1 cellular context compared by ENCODE assay signal in genomic region chr12:65614259-65614658, GRCh38.
TF ChIP-seq lines count a peak whose summit lies in the region.

No MANE protein-coding gene starts in this region.

TF ChIP-seq in HEK293, 187 proteins besides CTCF, POLR2A, EP300 and RAD21 (continued from another document):
- TF ChIP-seq, protein P1, sequence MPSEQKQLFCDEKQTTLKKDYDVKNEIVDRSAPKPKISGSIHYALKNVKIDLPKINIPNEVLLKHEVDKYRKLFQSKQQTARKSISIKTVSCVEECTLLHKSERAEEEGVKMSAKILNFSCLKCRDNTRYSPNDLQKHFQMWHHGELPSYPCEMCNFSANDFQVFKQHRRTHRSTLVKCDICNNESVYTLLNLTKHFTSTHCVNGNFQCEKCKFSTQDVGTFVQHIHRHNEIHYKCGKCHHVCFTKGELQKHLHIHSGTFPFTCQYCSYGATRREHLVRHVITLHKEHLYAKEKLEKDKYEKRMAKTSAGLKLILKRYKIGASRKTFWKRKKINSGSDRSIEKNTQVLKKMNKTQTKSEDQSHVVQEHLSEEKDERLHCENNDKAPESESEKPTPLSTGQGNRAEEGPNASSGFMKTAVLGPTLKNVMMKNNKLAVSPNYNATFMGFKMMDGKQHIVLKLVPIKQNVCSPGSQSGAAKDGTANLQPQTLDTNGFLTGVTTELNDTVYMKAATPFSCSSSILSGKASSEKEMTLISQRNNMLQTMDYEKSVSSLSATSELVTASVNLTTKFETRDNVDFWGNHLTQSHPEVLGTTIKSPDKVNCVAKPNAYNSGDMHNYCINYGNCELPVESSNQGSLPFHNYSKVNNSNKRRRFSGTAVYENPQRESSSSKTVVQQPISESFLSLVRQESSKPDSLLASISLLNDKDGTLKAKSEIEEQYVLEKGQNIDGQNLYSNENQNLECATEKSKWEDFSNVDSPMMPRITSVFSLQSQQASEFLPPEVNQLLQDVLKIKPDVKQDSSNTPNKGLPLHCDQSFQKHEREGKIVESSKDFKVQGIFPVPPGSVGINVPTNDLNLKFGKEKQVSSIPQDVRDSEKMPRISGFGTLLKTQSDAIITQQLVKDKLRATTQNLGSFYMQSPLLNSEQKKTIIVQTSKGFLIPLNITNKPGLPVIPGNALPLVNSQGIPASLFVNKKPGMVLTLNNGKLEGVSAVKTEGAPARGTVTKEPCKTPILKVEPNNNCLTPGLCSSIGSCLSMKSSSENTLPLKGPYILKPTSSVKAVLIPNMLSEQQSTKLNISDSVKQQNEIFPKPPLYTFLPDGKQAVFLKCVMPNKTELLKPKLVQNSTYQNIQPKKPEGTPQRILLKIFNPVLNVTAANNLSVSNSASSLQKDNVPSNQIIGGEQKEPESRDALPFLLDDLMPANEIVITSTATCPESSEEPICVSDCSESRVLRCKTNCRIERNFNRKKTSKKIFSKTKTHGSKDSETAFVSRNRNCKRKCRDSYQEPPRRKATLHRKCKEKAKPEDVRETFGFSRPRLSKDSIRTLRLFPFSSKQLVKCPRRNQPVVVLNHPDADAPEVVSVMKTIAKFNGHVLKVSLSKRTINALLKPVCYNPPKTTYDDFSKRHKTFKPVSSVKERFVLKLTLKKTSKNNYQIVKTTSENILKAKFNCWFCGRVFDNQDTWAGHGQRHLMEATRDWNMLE (tag by site-specific recombination; conservative IDR thresholded peaks at IDR 0.05; ENCODE audit: low read depth) = no peak
- no peak for TF ChIP-seq ZNF404 (tag by site-specific recombination; IDR thresholded peaks at IDR 0.05)
- no peak for TF ChIP-seq TSHZ1 (tag by site-specific recombination; IDR thresholded peaks at IDR 0.05; ENCODE audit: borderline replicate concordance)
